8 cellular contexts compared by ENCODE assay signal in genomic region chr16:30997000-30997886, GRCh38. TPM values are rescaled to one million over a fixed set of nuclear protein-coding genes. Genes with fewer than 3 reads are reported as not detected.
A peak's percentile ranks its signal among the peaks of the same experiment; 100 is the strongest.
DNase-seq lines count a peak whose midpoint lies in the region; ATAC-seq and TF ChIP-seq lines count a peak whose summit lies in the region.

No MANE protein-coding gene starts in this region.

- H3K4me2 ChIP-seq in neuronal stem cell (ENCODE audit: insufficient read depth, low read length, poor library complexity, severe bottlenecking): peak overlapping the region; percentile 98

- no peak overlapping the region for H3K27ac ChIP-seq in neuronal stem cell (replicated peaks; ENCODE audit: low read length)
- H3K27ac ChIP-seq in suprapubic skin: peak overlapping the region; percentile 73

- peak overlapping the region; percentile 30 for H2BK15ac ChIP-seq in neuronal stem cell (ENCODE audit: low read length)

- peaks cover 3 to 11% of the 10 kb centered on the region in 2 donors for H3K4me1 ChIP-seq in neuronal stem cell (ENCODE audit: control insufficient read depth in 2 of 2, insufficient read depth in 1 of 2, low read depth in 1 of 2, low read length in 2 of 2)
- peaks cover 44% of the 10 kb centered on the region for H3K4me1 ChIP-seq in suprapubic skin

- H3K14ac ChIP-seq in neuronal stem cell (ENCODE audit: low read length): peak overlapping the region; percentile 98

- no peak overlapping the region for H2AFZ ChIP-seq in neuronal stem cell (ENCODE audit: low read length)

- peaks cover 0 to 5% of the 10 kb centered on the region in 2 donors for H3K36me3 ChIP-seq in neuronal stem cell (replicated peaks in 1 of 2; ENCODE audit: control insufficient read depth in 2 of 2, insufficient read depth in 2 of 2, low read length in 2 of 2)
- H3K36me3 ChIP-seq in suprapubic skin: no peaks in the 10 kb centered on the region

- no CpG with 5 or more reads among the region's 61 CpGs for whole genome bisulfite sequencing in neuronal stem cell (ENCODE audit: extremely low coverage in 2 of 2, insufficient read length in 2 of 2, insufficient replicate concordance in 1 of 2), 2 donors
- 5% methylated on average over 22 of the region's 61 CpGs for whole genome bisulfite sequencing in suprapubic skin

- H4K8ac ChIP-seq in neuronal stem cell (ENCODE audit: low read depth, low read length): no peak overlapping the region

- peak overlapping the region; percentile 60 for H3K23ac ChIP-seq in neuronal stem cell (ENCODE audit: low read depth, low read length, poor library complexity)

- no peaks in the 10 kb centered on the region for H3K79me1 ChIP-seq in neuronal stem cell (ENCODE audit: low read depth, low read length)

- peak overlapping the region; percentile 89 for H2AK5ac ChIP-seq in neuronal stem cell (ENCODE audit: low read depth, low read length)

- H3K9me3 ChIP-seq in neuronal stem cell (replicated peaks in 1 of 2; ENCODE audit: control insufficient read depth in 2 of 2, insufficient read depth in 1 of 2, low read depth in 1 of 2, low read length in 2 of 2): no peaks in the 10 kb centered on the region
- no peaks in the 10 kb centered on the region for H3K9me3 ChIP-seq in suprapubic skin

- no peak for TF ChIP-seq CTCF in fibroblast of villous mesenchyme (IDR thresholded peaks at IDR 0.05; ENCODE audit: insufficient read depth, low read depth, low read length)
- no peak for TF ChIP-seq CTCF in suprapubic skin (IDR thresholded peaks at IDR 0.05)

- ATAC-seq in GM18873 (IDR thresholded peaks at IDR 0.05; ENCODE audit: low FRiP score, unreplicated experiment) (peak; percentile 51), HG03175 (IDR thresholded peaks at IDR 0.05; ENCODE audit: unreplicated experiment) (peak; percentile 84)

- H2BK120ac ChIP-seq in neuronal stem cell (ENCODE audit: low read depth, low read length): no peak overlapping the region

- H3K4me3 ChIP-seq in fibroblast of villous mesenchyme (ENCODE audit: low read depth, low read length) (peak overlapping the region; percentile 75), neuronal stem cell (ENCODE audit: low read length in 2 of 2) (peak overlapping the region in 1 of 2 donors; percentile 81), suprapubic skin (peak overlapping the region; percentile 50)

- no peak overlapping the region for H2BK12ac ChIP-seq in neuronal stem cell (ENCODE audit: low read length)

- peaks cover 0 to 16% (median 0%) of the 10 kb centered on the region in 3 experiments for H3K27me3 ChIP-seq in neuronal stem cell (ENCODE audit: control insufficient read depth in 3 of 3, insufficient read depth in 3 of 3, low read depth in 1 of 3, low read length in 3 of 3)
- H3K27me3 ChIP-seq in suprapubic skin: no peaks in the 10 kb centered on the region

- H3K18ac ChIP-seq in neuronal stem cell (ENCODE audit: low read length): peak overlapping the region; percentile 93

- peak in 1 of 2 donors; percentile 50 for TF ChIP-seq POLR2A in suprapubic skin (IDR thresholded peaks at IDR 0.05)

- H3K9ac ChIP-seq in neuronal stem cell (ENCODE audit: low read depth, low read length, poor library complexity): peak overlapping the region; percentile 88

- DNase-seq in A172 (ENCODE audit: low spot score) (peak; percentile 54), fibroblast of villous mesenchyme (ENCODE audit: low read depth) (peak; percentile 74), neuronal stem cell (ENCODE audit: low spot score) (peak; percentile 59), suprapubic skin (ENCODE audit: low spot score in 2 of 2) (peak; percentile 92 to 93)
- DNase-seq in activated T-helper 1 cell treated with anti-CD3 and anti-CD28 coated beads, Interleukin-2, amount 50 U/mL, for 16 hours (ENCODE audit: low read depth in 1 of 2, low spot score in 1 of 2): peak; percentile 75 to 76

- no peak for TF ChIP-seq EP300 in suprapubic skin (IDR thresholded peaks at IDR 0.05)

- no peak overlapping the region for H2BK5ac ChIP-seq in neuronal stem cell (ENCODE audit: low read length)

- no peak overlapping the region for H3K4ac ChIP-seq in neuronal stem cell (ENCODE audit: low read length)

- H4K91ac ChIP-seq in neuronal stem cell (ENCODE audit: low read depth, low read length, poor library complexity): no peak overlapping the region

TF ChIP-seq in PFSK-1, 5 proteins besides CTCF, POLR2A, EP300 and RAD21:
- TF ChIP-seq POLR2AphosphoS5 (IDR thresholded peaks at IDR 0.05; ENCODE audit: low read depth, low read length) (0 out of 2 replicates have a peak, but pooled peaks have one; percentile 28), SIN3A (IDR thresholded peaks at IDR 0.05; ENCODE audit: borderline replicate concordance, insufficient read depth, low read length) (no peak)

RNA-seq across cellular contexts. Expression of gene HSD3B7, which starts 12.2 kb away (rescaled TPM):
- 30.4 and 33.8 TPM in 2 replicates for total RNA-seq in A172 (2014; rRNA removed; shearing (Covaris generic))
- polyA plus RNA-seq in PFSK-1 (2012; ENCODE audit: insufficient read length, low read depth): 2.0 TPM
- total RNA-seq in fibroblast of villous mesenchyme (24.8 and 26.8 TPM in 2 replicates), suprapubic skin (10 to 100 TPM; 13.2 to 20.8 (median 16.0) TPM)
- 0.73 TPM for polyA plus RNA-seq in neuronal stem cell (2013, experiment 1 of 2)
- 0.64 TPM for polyA plus RNA-seq in neuronal stem cell (2013, experiment 2 of 2)

RNA-seq across cellular contexts. Expression of gene STX1B, which starts 13.2 kb away (rescaled TPM):
- total RNA-seq in A172 (2014; rRNA removed; shearing (Covaris generic)): 0.26 and 3.5 TPM in 2 replicates
- 0.10 TPM for polyA plus RNA-seq in PFSK-1 (2012; ENCODE audit: insufficient read length, low read depth)
- total RNA-seq in fibroblast of villous mesenchyme (2.2 and 2.6 TPM in 2 replicates), suprapubic skin (1 to 10 TPM in 2 of 4 donors, under 1 TPM in 2; 0.55 to 3.5 (median 2.0) TPM)
- polyA plus RNA-seq in neuronal stem cell (2013, experiment 1 of 2): 11.9 TPM
- polyA plus RNA-seq in neuronal stem cell (2013, experiment 2 of 2): 10.7 TPM

RNA-seq across cellular contexts. Expression of gene STX4, which starts 36.1 kb away (rescaled TPM):
- total RNA-seq in A172 (2014; rRNA removed; shearing (Covaris generic)): 35.2 and 40.0 TPM in 2 replicates
- polyA plus RNA-seq in PFSK-1 (2012; ENCODE audit: insufficient read length, low read depth): 31.3 TPM
- total RNA-seq in fibroblast of villous mesenchyme (15.5 and 24.2 TPM in 2 replicates), suprapubic skin (100 to 1,000 TPM in 1 of 4 donors, 10 to 100 TPM in 3; 32.5 to 118 (median 47.8) TPM)
- 28.2 TPM for polyA plus RNA-seq in neuronal stem cell (2013, experiment 1 of 2)
- 26.9 TPM for polyA plus RNA-seq in neuronal stem cell (2013, experiment 2 of 2)

RNA-seq across cellular contexts. Expression of gene SETD1A, which starts 39.7 kb away (rescaled TPM):
- total RNA-seq in A172 (2014; rRNA removed; shearing (Covaris generic)): 3.5 and 3.8 TPM in 2 replicates
- 19.3 TPM for polyA plus RNA-seq in PFSK-1 (2012; ENCODE audit: insufficient read length, low read depth)
- total RNA-seq in fibroblast of villous mesenchyme (3.5 and 8.1 TPM in 2 replicates), suprapubic skin (10 to 100 TPM; 12.5 to 14.7 (median 13.7) TPM)
- polyA plus RNA-seq in neuronal stem cell (2013, experiment 1 of 2): 16.0 TPM
- polyA plus RNA-seq in neuronal stem cell (2013, experiment 2 of 2): 15.3 TPM

RNA-seq across cellular contexts. Expression of gene ORAI3, which starts 48.4 kb away (rescaled TPM):
- 46.4 and 50.8 TPM in 2 replicates for total RNA-seq in A172 (2014; rRNA removed; shearing (Covaris generic))
- 5.8 TPM for polyA plus RNA-seq in PFSK-1 (2012; ENCODE audit: insufficient read length, low read depth)
- 43.6 and 45.7 TPM in 2 replicates for total RNA-seq in fibroblast of villous mesenchyme
- 16.7 TPM for polyA plus RNA-seq in neuronal stem cell (2013, experiment 1 of 2)
- 16.5 TPM for polyA plus RNA-seq in neuronal stem cell (2013, experiment 2 of 2)
- 10 to 100 TPM; 25.7 to 41.0 (median 32.7) TPM for total RNA-seq in suprapubic skin
